In the genomic region with DNA sequence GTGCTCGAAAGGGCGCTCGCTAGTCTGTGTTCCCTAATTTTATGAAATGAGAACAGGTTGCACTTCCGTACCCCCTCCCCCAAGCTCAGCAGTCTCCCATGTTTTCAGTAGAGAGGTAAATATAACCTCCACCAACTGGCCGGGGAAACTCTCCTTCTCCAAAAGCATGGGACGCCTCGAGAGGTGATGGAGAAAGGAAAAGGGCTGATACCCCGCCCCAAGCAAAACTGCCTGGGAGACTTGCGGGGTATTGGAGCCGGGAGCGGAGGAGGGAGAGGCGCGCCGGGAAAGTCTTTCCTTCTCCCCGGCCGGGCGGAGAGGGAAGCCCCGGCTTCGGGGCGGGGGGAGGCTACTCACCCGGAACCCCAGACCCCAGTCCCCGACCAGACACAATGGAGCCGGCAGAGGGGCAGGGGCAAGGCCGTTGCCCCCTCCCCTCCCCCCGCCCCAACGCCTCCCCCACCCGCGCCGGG, we compare ENCODE assay signal across 8 cellular contexts. TPM values are rescaled to one million over a fixed set of nuclear protein-coding genes. Genes with fewer than 3 reads are reported as not detected.
A peak's percentile ranks its signal among the peaks of the same experiment; 100 is the strongest.
DNase-seq lines count a peak whose midpoint lies in the region; ATAC-seq and TF ChIP-seq lines count a peak whose summit lies in the region.

No MANE protein-coding gene starts in this region.

- H3K4me1 Mint-ChIP-seq in CD4-positive, alpha-beta T cell (ENCODE audit: low read depth), result peaks cover 47% of the 10 kb centered on the region

- under 1% methylated on average over 29 of the region's 29 CpGs for WGBS in liver
- 0 to 1% (median 0%) methylated on average over 9 to 29 of the region's 29 CpGs for WGBS in stomach, 5 donors

- no peak for TF ChIP-seq CTCF in CD4-positive, alpha-beta T cell (IDR thresholded peaks at IDR 0.05)
- TF ChIP-seq CTCF in colonic mucosa (IDR thresholded peaks at IDR 0.05) (no peak), liver (IDR thresholded peaks at IDR 0.05; ENCODE audit: low read depth, low read length, missing input control) (no peak), stomach (IDR thresholded peaks at IDR 0.05) (no peak)

- no peak overlapping the region for H3K27ac ChIP-seq in CD4-positive, alpha-beta T cell (ENCODE audit: low read depth, low read length)
- H3K27ac ChIP-seq in colonic mucosa, result peak overlapping the region; percentile 75
- peak overlapping the region; percentile 53 to 60 for H3K27ac ChIP-seq in liver (ENCODE audit: low read depth in 1 of 2, low read length in 2 of 2)
- peak overlapping the region; percentile 86 to 95 (median 91) for H3K27ac ChIP-seq in stomach

- TF ChIP-seq POLR2A in stomach (IDR thresholded peaks at IDR 0.05), result no peak

- DNase-seq in CD4-positive, alpha-beta T cell, result peak in 2 of 10 experiments; percentile 10 to 12
- DNase-seq in HK-2 (ENCODE audit: unreplicated experiment) (peak; percentile 44), colonic mucosa (peak; percentile 50), stomach (no peak), middle frontal gyrus (ENCODE audit: extremely low spot score, low spot score) (no peak)

- no peaks in the 10 kb centered on the region for H3K36me3 ChIP-seq in colonic mucosa
- H3K36me3 ChIP-seq in liver (ENCODE audit: control insufficient read depth in 4 of 4, insufficient read depth in 3 of 4, low read depth in 1 of 4, low read length in 3 of 4), result no peaks in the 10 kb centered on the region
- no peaks in the 10 kb centered on the region for H3K36me3 ChIP-seq in stomach

- H3K4me3 ChIP-seq in colonic mucosa (peak overlapping the region; percentile 96), liver (ENCODE audit: low read depth in 1 of 3, low read length in 3 of 3) (peak overlapping the region; percentile 85 to 100 (median 88)), stomach (peak overlapping the region; percentile 83 to 99 (median 96))

- no peaks in the 10 kb centered on the region for H3K9me3 ChIP-seq in CD4-positive, alpha-beta T cell (ENCODE audit: control insufficient read depth, low read length)
- H3K9me3 ChIP-seq in colonic mucosa (no peaks in the 10 kb centered on the region), liver (ENCODE audit: control insufficient read depth in 4 of 4, low read length in 3 of 4) (no peaks in the 10 kb centered on the region), stomach (no peaks in the 10 kb centered on the region)

- intact Hi-C loops in CD4-positive, alpha-beta T cell (cut with DNase I, micrococcal nuclease), result loop anchor here in 1 of 2 experiments (5.0 to 10.0 kb wide), 3 partner anchors 72 to 1985 kb away; partner anchors contain the start of gene AP2M1
- intact Hi-C loops in colonic mucosa (cut with DNase I) (loop anchor here (5.0 kb wide), 1 partner anchor 118 kb away; the partner anchor contains the start of gene MCCC1), stomach (cut with DNase I; ENCODE audit: low total_unique reads) (no loop called here)

- no peak for TF ChIP-seq RAD21 in liver (IDR thresholded peaks at IDR 0.05)

- POLR2A ChIA-PET in CD4-positive, alpha-beta T cell (lab: Charles Lee), result interaction anchor here (0.9 kb wide), 1 partner anchor 66 kb away, joined by 3 read pairs; no protein-coding TSS in a partner anchor

- H3K4me3 Mint-ChIP-seq in CD4-positive, alpha-beta T cell, result peak overlapping the region; percentile 97

- H3K27me3 ChIP-seq in CD4-positive, alpha-beta T cell (ENCODE audit: control insufficient read depth, insufficient read depth, low read length), result no peaks in the 10 kb centered on the region
- H3K27me3 ChIP-seq in colonic mucosa (no peaks in the 10 kb centered on the region), liver (ENCODE audit: control insufficient read depth in 4 of 4, insufficient read depth in 4 of 4, low read length in 3 of 4) (no peaks in the 10 kb centered on the region), stomach (no peaks in the 10 kb centered on the region)

- H3K9ac ChIP-seq in colonic mucosa (ENCODE audit: low read depth in 2 of 2, low read length in 2 of 2) (peak overlapping the region; percentile 82 to 83), liver (ENCODE audit: low read depth in 1 of 2, low read length in 2 of 2) (peak overlapping the region; percentile 45 to 74)

- peaks cover 9% of the 10 kb centered on the region for H3K36me3 Mint-ChIP-seq in CD4-positive, alpha-beta T cell (ENCODE audit: low read depth)

- H3K9me3 Mint-ChIP-seq in CD4-positive, alpha-beta T cell, result no peaks in the 10 kb centered on the region

- peak overlapping the region; percentile 82 for H3K27ac Mint-ChIP-seq in CD4-positive, alpha-beta T cell

- no peak for TF ChIP-seq EP300 in stomach (IDR thresholded peaks at IDR 0.05)

- peak; percentile 35 for ATAC-seq in CD4-positive, alpha-beta T cell (ENCODE audit: poor library complexity)
- ATAC-seq in GM19455 (IDR thresholded peaks at IDR 0.05; ENCODE audit: unreplicated experiment) (peak; percentile 11), SK-N-SH treated with all-trans-retinoic acid at 6 μM for 48 hours (peak; percentile 47)

- CTCF ChIA-PET in CD4-positive, alpha-beta T cell (lab: Charles Lee), result no interaction called here

- H3K4me1 ChIP-seq in colonic mucosa (peaks cover 4% of the 10 kb centered on the region), liver (ENCODE audit: control insufficient read depth in 4 of 4, insufficient read depth in 4 of 4, low read length in 3 of 4) (peaks cover 0 to 35% (median 27%) of the 10 kb centered on the region in 4 donors), stomach (peaks cover 14 to 51% (median 30%) of the 10 kb centered on the region in 4 donors)

- H3K27me3 Mint-ChIP-seq in CD4-positive, alpha-beta T cell, result no peaks in the 10 kb centered on the region

TF ChIP-seq in SK-N-SH treated with all-trans-retinoic acid at 6 μM for 48 hours, 23 proteins besides CTCF, POLR2A, EP300 and RAD21 (continues in another document):
- TF ChIP-seq ZNF70 (CRISPR knock-in tag; IDR thresholded peaks at IDR 0.05) (no peak), POU6F1 (CRISPR knock-in tag; IDR thresholded peaks at IDR 0.05; ENCODE audit: borderline replicate concordance, low read depth) (no peak), CREB5 (CRISPR knock-in tag; IDR thresholded peaks at IDR 0.05; ENCODE audit: low read depth) (no peak), TCF4 (CRISPR knock-in tag; IDR thresholded peaks at IDR 0.05; ENCODE audit: borderline replicate concordance) (no peak)

TF ChIP-seq in liver, 16 proteins besides CTCF, POLR2A, EP300 and RAD21:
- TF ChIP-seq NR2F2 (IDR thresholded peaks at IDR 0.05), result no peak

RNA-seq across cellular contexts. Expression of gene DCUN1D1, which starts 0.6 kb away (rescaled TPM):
- total RNA-seq in CD4-positive, alpha-beta T cell, result 10 to 100 TPM; 35.4 to 38.9 TPM
- total RNA-seq in colonic mucosa (10 to 100 TPM; 38.9 to 56.6 TPM), liver (10 to 100 TPM; 30.5 to 56.0 TPM), stomach (10 to 100 TPM; 10.4 to 56.4 (median 21.3) TPM)
- polyA plus RNA-seq in liver (10 to 100 TPM in 1 of 2 donors, 1 to 10 TPM in 1; 9.1 to 16.4 TPM), stomach (10 to 100 TPM in 2 of 3 donors, 1 to 10 TPM in 1; 7.0 to 12.8 (median 10.6) TPM)

Comparison
In these comparisons a context has a peak if more than half of its experiments do, and no peak if none do; other contexts are left out.
1. DNase-seq: peak in HK-2 (single experiment) and colonic mucosa (single experiment); none in stomach (single experiment) and middle frontal gyrus (single experiment).
2. Peak in every context shown above with its lines, with median percentiles within 50 percentile points of each other: ATAC-seq and H3K4me3 ChIP-seq.